Comparison of ENCODE assay signal across 14 cellular contexts in genomic region chrX:70087857-70088256, GRCh38. TPM values are rescaled to one million over a fixed set of nuclear protein-coding genes. Genes with fewer than 3 reads are reported as not detected.
A peak's percentile ranks its signal among the peaks of the same experiment; 100 is the strongest.
DNase-seq lines count a peak whose midpoint lies in the region; ATAC-seq and TF ChIP-seq lines count a peak whose summit lies in the region.
"Had no signal": no experiment of that assay in that cellular context is flagged by ENCODE, and none has a peak within 500 bp of the region (broad histone marks: within the 10 kb centered on the region; RNA-seq: fewer than 3 reads in every experiment).

No MANE protein-coding gene starts in this region.

- H3K27ac ChIP-seq in A673 (ENCODE audit: low read depth, low read length, poor library complexity, severe bottlenecking) (no peak overlapping the region), SK-N-SH (ENCODE audit: low read depth in 2 of 2, low read length in 1 of 2) (peak overlapping the region; percentile 30 to 34; a peak in 2 of 4 replicates), colonic mucosa (no peak overlapping the region), coronary artery (no peak overlapping the region)
- H3K27ac ChIP-seq: BLaER1, lower lobe of right lung had no signal

- no peak for TF ChIP-seq CTCF in A673 (conservative IDR thresholded peaks at IDR 0.05; ENCODE audit: low read depth, low read length)
- TF ChIP-seq CTCF in SK-N-SH (IDR thresholded peaks at IDR 0.05), result no peak
- TF ChIP-seq CTCF in foreskin fibroblast (IDR thresholded peaks at IDR 0.05; ENCODE audit: low read depth, low read length), result no peak
- no peak for TF ChIP-seq CTCF in colonic mucosa (IDR thresholded peaks at IDR 0.05)
- no peak for TF ChIP-seq CTCF in coronary artery (IDR thresholded peaks at IDR 0.05)

- H3K4me2 ChIP-seq in SK-N-SH, result 0 out of 2 replicates have a peak overlapping the region, but pooled peaks have one; percentile 16
- H3K4me2 ChIP-seq: BLaER1 had no signal

- DNase-seq in A673 (ENCODE audit: low spot score) (peak; percentile 12), GM04503 (ENCODE audit: low read depth) (peak; percentile 11), SK-N-SH (no peak), foreskin fibroblast (peak; percentile 41 to 64), colonic mucosa (no peak), coronary artery (ENCODE audit: low spot score) (no peak)
- no peak for DNase-seq in activated CD8-positive, alpha-beta T cell treated with anti-CD3 and anti-CD28 coated beads, Interleukin-2, amount 10 ng/mL, durations not matched to agents 7 days and 5 days
- DNase-seq: activated T-cell treated with anti-CD3 and anti-CD28 coated beads, Interleukin-2, amount 50 U/mL, for 24 hours; caudate nucleus; lower lobe of right lung; NCI-H1436 had no signal

- H3K27me3 ChIP-seq in A673 (replicated peaks; ENCODE audit: insufficient read depth, low read depth, low read length, poor library complexity), result no peaks in the 10 kb centered on the region
- H3K27me3 ChIP-seq in SK-N-SH (ENCODE audit: insufficient read depth), result peaks cover 9% of the 10 kb centered on the region
- H3K27me3 ChIP-seq in colonic mucosa, result no peaks in the 10 kb centered on the region

- TF ChIP-seq EP300 in SK-N-SH (IDR thresholded peaks at IDR 0.05; ENCODE audit: borderline replicate concordance in 1 of 2, low read depth in 1 of 2, low read length in 1 of 2), result no peak

- H2AFZ ChIP-seq in SK-N-SH (ENCODE audit: low read depth), result peak overlapping the region; percentile 46; the same call in 1 of the 2 replicates

- TF ChIP-seq RAD21 in SK-N-SH (IDR thresholded peaks at IDR 0.05; ENCODE audit: low read length), result no peak

- no peaks in the 10 kb centered on the region for H3K9me3 Mint-ChIP-seq in activated CD8-positive, alpha-beta T cell treated with anti-CD3 and anti-CD28 coated beads, Interleukin-2, amount 10 ng/mL, durations not matched to agents 7 days and 5 days (ENCODE audit: insufficient read depth)
- H3K9me3 Mint-ChIP-seq: activated T-cell treated with anti-CD3 and anti-CD28 coated beads, Interleukin-2, amount 50 U/mL, for 24 hours had no signal

- H4K20me1 ChIP-seq in SK-N-SH (ENCODE audit: insufficient read depth), result no peaks in the 10 kb centered on the region
- H4K20me1 ChIP-seq: BLaER1 had no signal

- no peak overlapping the region for H3K27ac Mint-ChIP-seq in activated CD8-positive, alpha-beta T cell treated with anti-CD3 and anti-CD28 coated beads, Interleukin-2, amount 10 ng/mL, durations not matched to agents 7 days and 5 days
- H3K27ac Mint-ChIP-seq: activated T-cell treated with anti-CD3 and anti-CD28 coated beads, Interleukin-2, amount 50 U/mL, for 24 hours had no signal

- H3K4me3 ChIP-seq in A673 (ENCODE audit: low read depth, low read length, poor library complexity, severe bottlenecking) (no peak overlapping the region), SK-N-SH (ENCODE audit: low read depth in 2 of 2, low read length in 1 of 2) (no peak overlapping the region), foreskin fibroblast (ENCODE audit: low read depth in 1 of 2, low read length in 2 of 2) (no peak overlapping the region), colonic mucosa (no peak overlapping the region), coronary artery (no peak overlapping the region)
- H3K4me3 ChIP-seq: BLaER1, lower lobe of right lung had no signal

- H3K36me3 ChIP-seq in A673 (ENCODE audit: insufficient read depth, low read length, poor library complexity, severe bottlenecking) (no peaks in the 10 kb centered on the region), SK-N-SH (replicated peaks in 1 of 2; ENCODE audit: control insufficient read depth in 1 of 2, insufficient read depth in 2 of 2, low read length in 1 of 2) (no peaks in the 10 kb centered on the region), colonic mucosa (no peaks in the 10 kb centered on the region)
- H3K36me3 ChIP-seq: BLaER1, lower lobe of right lung had no signal

- POLR2A ChIA-PET in A673 (lab: Charles Lee; ENCODE audit: low non-redundant PET), result no interaction called here
- POLR2A ChIA-PET in SK-N-SH (lab: Yijun Ruan, JAX), result no interaction called here
- POLR2A ChIA-PET in activated CD8-positive, alpha-beta T cell treated with anti-CD3 and anti-CD28 coated beads, Interleukin-2, amount 10 ng/mL, durations not matched to agents 7 days and 5 days (lab: Charles Lee), result no interaction called here

- BruUV-seq in A673 (replicated peaks; lab: Mats Ljungman, UMichigan), result no TSS peak

- H3K9ac ChIP-seq in SK-N-SH (no peak overlapping the region), colonic mucosa (ENCODE audit: low read depth in 2 of 2, low read length in 2 of 2) (no peak overlapping the region)
- H3K9ac ChIP-seq: BLaER1 had no signal

- intact Hi-C loops in A673 (cut with micrococcal nuclease; ENCODE audit: unreplicated experiment), result no loop called here
- intact Hi-C loops in colonic mucosa (cut with DNase I), result no loop called here

- no peak overlapping the region for H3K4me3 Mint-ChIP-seq in activated CD8-positive, alpha-beta T cell treated with anti-CD3 and anti-CD28 coated beads, Interleukin-2, amount 10 ng/mL, durations not matched to agents 7 days and 5 days
- H3K4me3 Mint-ChIP-seq: activated T-cell treated with anti-CD3 and anti-CD28 coated beads, Interleukin-2, amount 50 U/mL, for 24 hours had no signal

- 24% methylated on average over 3 of the region's 3 CpGs for WGBS in SK-N-SH (ENCODE audit: low lambda C conversion rate)

- no peaks in the 10 kb centered on the region for H3K4me1 Mint-ChIP-seq in activated CD8-positive, alpha-beta T cell treated with anti-CD3 and anti-CD28 coated beads, Interleukin-2, amount 10 ng/mL, durations not matched to agents 7 days and 5 days (ENCODE audit: low read depth)

- H3K9me3 ChIP-seq in A673 (ENCODE audit: low read depth, low read length, poor library complexity, severe bottlenecking) (no peaks in the 10 kb centered on the region), SK-N-SH (no peaks in the 10 kb centered on the region), colonic mucosa (no peaks in the 10 kb centered on the region)
- H3K9me3 ChIP-seq: BLaER1, lower lobe of right lung had no signal

- no peaks in the 10 kb centered on the region for H3K36me3 Mint-ChIP-seq in activated CD8-positive, alpha-beta T cell treated with anti-CD3 and anti-CD28 coated beads, Interleukin-2, amount 10 ng/mL, durations not matched to agents 7 days and 5 days (ENCODE audit: low read depth)

- no peaks in the 10 kb centered on the region for H3K4me1 ChIP-seq in A673 (ENCODE audit: insufficient read depth, low read length, poor library complexity, severe bottlenecking)
- H3K4me1 ChIP-seq in SK-N-SH (ENCODE audit: control insufficient read depth in 1 of 2, insufficient read depth in 2 of 2, low read depth in 1 of 2, low read length in 1 of 2), result no peaks in the 10 kb centered on the region
- H3K4me1 ChIP-seq in colonic mucosa, result no peaks in the 10 kb centered on the region

- no peaks in the 10 kb centered on the region for H3K9me2 ChIP-seq in SK-N-SH

- CTCF ChIA-PET in A673 (lab: Charles Lee), result no interaction called here
- CTCF ChIA-PET in SK-N-SH (lab: Yijun Ruan, JAX), result interaction anchor here (0.6 to 3.2 kb wide), 4 partner anchors 10 to 58 kb away, joined by 3 to 19 read pairs (median 4); no protein-coding TSS in a partner anchor
- CTCF ChIA-PET in activated CD8-positive, alpha-beta T cell treated with anti-CD3 and anti-CD28 coated beads, Interleukin-2, amount 10 ng/mL, durations not matched to agents 7 days and 5 days (lab: Charles Lee), result interaction anchor here (1.5 kb wide), 1 partner anchor 10 kb away, joined by 3 read pairs; no protein-coding TSS in a partner anchor

- H3F3A ChIP-seq in SK-N-SH (replicated peaks; ENCODE audit: insufficient read depth), result no peaks in the 10 kb centered on the region

- ATAC-seq in activated CD8-positive, alpha-beta T cell treated with anti-CD3 and anti-CD28 coated beads, Interleukin-2, amount 10 ng/mL, durations not matched to agents 7 days and 5 days, result no peak
- ATAC-seq in GM19395 (IDR thresholded peaks at IDR 0.05; ENCODE audit: unreplicated experiment), result no peak
- ATAC-seq: lower lobe of right lung had no signal

- H3K27me3 Mint-ChIP-seq in activated CD8-positive, alpha-beta T cell treated with anti-CD3 and anti-CD28 coated beads, Interleukin-2, amount 10 ng/mL, durations not matched to agents 7 days and 5 days (ENCODE audit: low read depth), result peaks cover 2% of the 10 kb centered on the region

- H3K79me2 ChIP-seq in SK-N-SH (ENCODE audit: insufficient read depth), result no peaks in the 10 kb centered on the region

TF ChIP-seq in SK-N-SH, 30 proteins besides CTCF, POLR2A, EP300 and RAD21:
- TF ChIP-seq NFIC (IDR thresholded peaks at IDR 0.05; ENCODE audit: borderline replicate concordance), result peak; percentile 66; the same call in 1 of the 2 replicates
- TF ChIP-seq YY1 (IDR thresholded peaks at IDR 0.05; ENCODE audit: low read depth), result no peak
TF ChIP-seq in SK-N-SH: peak in this region for 1.

RNA-seq across cellular contexts. Expression of gene OTUD6A, which starts 25.6 kb away (rescaled TPM):
- total RNA-seq in A673 (2021), result not detected in 2 replicates
- polyA plus RNA-seq in SK-N-SH (2012; rRNA removed), result not detected in 2 replicates
- not detected in 2 replicates for polyA plus RNA-seq in SK-N-SH (2012; cell fraction: cytosol; rRNA removed)
- 0.06 TPM in 1 of 2 replicates, not detected in the other for polyA plus RNA-seq in SK-N-SH (2012; cell fraction: nucleus; rRNA removed)
- not detected for total RNA-seq in activated CD8-positive, alpha-beta T cell treated with anti-CD3 and anti-CD28 coated beads, Interleukin-2, amount 10 ng/mL, durations not matched to agents 7 days and 5 days
- total RNA-seq in colonic mucosa, result not detected
- total RNA-seq: lower lobe of right lung, posterior vena cava had no signal

RNA-seq across cellular contexts. Expression of gene AWAT2, which starts 38.1 kb away (rescaled TPM):
- not detected in 2 replicates for total RNA-seq in A673 (2021)
- polyA plus RNA-seq in SK-N-SH (2012; rRNA removed), result 0.13 and 0.15 TPM in 2 replicates
- 0.08 and 0.18 TPM in 2 replicates for polyA plus RNA-seq in SK-N-SH (2012; cell fraction: cytosol; rRNA removed)
- polyA plus RNA-seq in SK-N-SH (2012; cell fraction: nucleus; rRNA removed), result 0.32 and 0.48 TPM in 2 replicates
- total RNA-seq in activated CD8-positive, alpha-beta T cell treated with anti-CD3 and anti-CD28 coated beads, Interleukin-2, amount 10 ng/mL, durations not matched to agents 7 days and 5 days, result not detected
- total RNA-seq in colonic mucosa, result not detected
- total RNA-seq: posterior vena cava had no signal

RNA-seq across cellular contexts. Expression of gene IGBP1, which starts 45.4 kb away (rescaled TPM):
- 35.2 and 36.2 TPM in 2 replicates for total RNA-seq in A673 (2021)
- polyA plus RNA-seq in SK-N-SH (2012; rRNA removed), result 49.4 and 59.9 TPM in 2 replicates
- 65.0 and 69.9 TPM in 2 replicates for polyA plus RNA-seq in SK-N-SH (2012; cell fraction: cytosol; rRNA removed)
- polyA plus RNA-seq in SK-N-SH (2012; cell fraction: nucleus; rRNA removed), result 30.5 and 35.2 TPM in 2 replicates
- total RNA-seq in activated CD8-positive, alpha-beta T cell treated with anti-CD3 and anti-CD28 coated beads, Interleukin-2, amount 10 ng/mL, durations not matched to agents 7 days and 5 days, result 10 to 100 TPM; 44.5 to 45.3 TPM
- 10 to 100 TPM; 48.0 to 87.5 TPM for total RNA-seq in colonic mucosa

Comparison
In these comparisons a context has a peak if more than half of its experiments do, and no peak if none do; other contexts are left out.
1. DNase-seq: peak in A673 (single experiment), GM04503 (single experiment) and foreskin fibroblast (2 of 2); none in SK-N-SH (single experiment), activated CD8-positive, alpha-beta T cell treated with anti-CD3 and anti-CD28 coated beads, Interleukin-2, amount 10 ng/mL, durations not matched to agents 7 days and 5 days (single experiment), colonic mucosa (single experiment) and coronary artery (single experiment).
2. H3K27ac ChIP-seq: peak in SK-N-SH (2 of 2); none in A673 (single experiment), colonic mucosa (single experiment) and coronary artery (0 of 2).